8 cellular contexts compared by ENCODE assay signal in genomic region chr10:124106241-124106905, GRCh38. TPM values are rescaled to one million over a fixed set of nuclear protein-coding genes. Genes with fewer than 3 reads are reported as not detected.
DNase-seq lines count a peak whose midpoint lies in the region; ATAC-seq, FAIRE-seq and TF ChIP-seq lines count a peak whose summit lies in the region.

No MANE protein-coding gene starts in this region.

- DNase-seq in SJSA1 (ENCODE audit: low read depth in 1 of 2, low spot score in 2 of 2) (peak; percentile 61 to 65), kidney epithelial cell (ENCODE audit: low read depth) (peak; percentile 77), urothelium cell line (ENCODE audit: low spot score) (peak; percentile 79), NCI-H345 treated with DMSO at 0.1 percent for 48 hours (lab: John Stamatoyannopoulos, UW; ENCODE audit: unreplicated experiment) (no peak), NCI-H2081 (lab: John Stamatoyannopoulos, UW) (no peak)
- no peak for DNase-seq in naive thymus-derived CD4-positive, alpha-beta T cell

- H3K4me1 ChIP-seq in SJSA1 (replicated peaks) = peaks cover 19% of the 10 kb centered on the region
- H3K4me1 ChIP-seq in naive thymus-derived CD4-positive, alpha-beta T cell (ENCODE audit: control insufficient read depth in 2 of 2, insufficient read depth in 2 of 2, low read length in 2 of 2) = no peaks in the 10 kb centered on the region

- H3K36me3 ChIP-seq in SJSA1 (no peaks in the 10 kb centered on the region), kidney epithelial cell (ENCODE audit: control insufficient read depth, insufficient read depth, low read length) (no peaks in the 10 kb centered on the region)
- no peaks in the 10 kb centered on the region for H3K36me3 ChIP-seq in naive thymus-derived CD4-positive, alpha-beta T cell (ENCODE audit: control insufficient read depth in 2 of 3, insufficient read depth in 3 of 3, low read length in 3 of 3)

- H3K27ac Mint-ChIP-seq in naive thymus-derived CD4-positive, alpha-beta T cell = peak overlapping the region in 1 of 9 donors; percentile 21

- POLR2A ChIA-PET in naive thymus-derived CD4-positive, alpha-beta T cell (lab: Charles Lee) = no interaction called here

- H3K27me3 ChIP-seq in SJSA1 (replicated peaks) (no peaks in the 10 kb centered on the region), kidney epithelial cell (ENCODE audit: control insufficient read depth, insufficient read depth, low read length) (peaks cover 3% of the 10 kb centered on the region)
- no peaks in the 10 kb centered on the region for H3K27me3 ChIP-seq in naive thymus-derived CD4-positive, alpha-beta T cell (ENCODE audit: control insufficient read depth in 2 of 2, insufficient read depth in 2 of 2, low read length in 2 of 2)

- peaks cover 0 to 8% (median 5%) of the 10 kb centered on the region in 5 donors for H3K27me3 Mint-ChIP-seq in naive thymus-derived CD4-positive, alpha-beta T cell

- ATAC-seq in GM18907 (IDR thresholded peaks at IDR 0.05; ENCODE audit: unreplicated experiment) (peak; percentile 79), HG02852 (IDR thresholded peaks at IDR 0.05; ENCODE audit: unreplicated experiment) (peak; percentile 94)
- no peak for ATAC-seq in naive thymus-derived CD4-positive, alpha-beta T cell

- H3K9me3 ChIP-seq in SJSA1 (replicated peaks) = no peaks in the 10 kb centered on the region
- no peaks in the 10 kb centered on the region for H3K9me3 ChIP-seq in naive thymus-derived CD4-positive, alpha-beta T cell (ENCODE audit: control insufficient read depth in 2 of 3, low read length in 3 of 3)

- H3K4me1 Mint-ChIP-seq in naive thymus-derived CD4-positive, alpha-beta T cell = peaks cover 0 to 3% (median 0%) of the 10 kb centered on the region in 7 donors

- H3K4me3 ChIP-seq in SJSA1 (no peak overlapping the region), kidney epithelial cell (ENCODE audit: low read depth, low read length) (no peak overlapping the region)
- H3K4me3 ChIP-seq in naive thymus-derived CD4-positive, alpha-beta T cell (ENCODE audit: low read length) = no peak overlapping the region

- intact Hi-C loops in naive thymus-derived CD4-positive, alpha-beta T cell (cut with micrococcal nuclease) = no loop called here

- H3K9me3 Mint-ChIP-seq in naive thymus-derived CD4-positive, alpha-beta T cell = peaks cover 0 to 3% (median 0%) of the 10 kb centered on the region in 11 donors

- H3K4me3 Mint-ChIP-seq in naive thymus-derived CD4-positive, alpha-beta T cell = no peak overlapping the region

- H3K27ac ChIP-seq in SJSA1 = no peak overlapping the region
- no peak overlapping the region for H3K27ac ChIP-seq in naive thymus-derived CD4-positive, alpha-beta T cell (ENCODE audit: low read depth, low read length)

- TF ChIP-seq CTCF in kidney epithelial cell (IDR thresholded peaks at IDR 0.05; ENCODE audit: insufficient read depth, low read length, poor library complexity, severe bottlenecking) = no peak

- peaks cover 0 to 3% (median 0%) of the 10 kb centered on the region in 5 donors for H3K36me3 Mint-ChIP-seq in naive thymus-derived CD4-positive, alpha-beta T cell

- no peak for FAIRE-seq in urothelium cell line (lab: Jason Lieb, UNC)

- CTCF ChIA-PET in naive thymus-derived CD4-positive, alpha-beta T cell (lab: Charles Lee) = no interaction called here

RNA-seq across cellular contexts. Expression of gene CHST15, which starts 13.0 kb away (rescaled TPM):
- 0.13 TPM in 1 of 2 replicates, not detected in the other for total RNA-seq in SJSA1 (2014; rRNA removed; shearing (Covaris generic))
- total RNA-seq in kidney epithelial cell = 18.1 and 24.2 TPM in 2 replicates
- total RNA-seq in naive thymus-derived CD4-positive, alpha-beta T cell = 10 to 100 TPM in 1 of 5 experiments, 1 to 10 TPM in 3, under 1 TPM in 1; 0.41 to 43.3 (median 2.4) TPM
- polyA plus RNA-seq in naive thymus-derived CD4-positive, alpha-beta T cell = under 1 TPM; 0.27 to 0.32 TPM

Comparison
In these comparisons a context has a peak if more than half of its experiments do, and no peak if none do; other contexts are left out.
1. DNase-seq: peak in SJSA1 (2 of 2), kidney epithelial cell (single experiment) and urothelium cell line (single experiment); none in NCI-H345 treated with DMSO at 0.1 percent for 48 hours (single experiment), naive thymus-derived CD4-positive, alpha-beta T cell (0 of 9) and NCI-H2081 (0 of 2).